ENCODE assay signal across 26 cellular contexts in genomic region chr12:111858778-111859177, GRCh38.
"Had no signal": no experiment of that assay in that cellular context is flagged by ENCODE, and none has a peak within 500 bp of the region (broad histone marks: within the 10 kb centered on the region; RNA-seq: fewer than 3 reads in every experiment).

No MANE protein-coding gene starts in this region.

- FAIRE-seq: endometrium, islet of Langerhans, keratinocyte had no signal

- H3K27me3 ChIP-seq: esophagus squamous epithelium, gastrocnemius medialis, heart right ventricle, left lung had no signal

- H3K27ac ChIP-seq: epithelial cell of prostate, esophagus squamous epithelium, gastrocnemius medialis, heart right ventricle, left lung, lower lobe of right lung had no signal

- DNase-seq: cortex of kidney; effector CD8-positive, alpha-beta T cell; effector memory CD8-positive, alpha-beta T cell; endodermal cell; erythroblast; esophagus squamous epithelium; foreskin fibroblast; foreskin melanocyte; gastrocnemius medialis; glutamatergic neuron; head of caudate nucleus; heart right ventricle; hippocampal formation; left cardiac atrium; left ventricle myocardium superior; lower lobe of right lung; mesenchymal stem cell; mucosa of descending colon; naive B cell; naive thymus-derived CD8-positive, alpha-beta T cell had no signal

- ATAC-seq: effector memory CD8-positive, alpha-beta T cell; esophagus mucosa; gastrocnemius medialis; heart right ventricle; left cardiac atrium; left lung; left ventricle myocardium superior; lower lobe of right lung; mucosa of descending colon; naive thymus-derived CD8-positive, alpha-beta T cell had no signal

- H3K9me3 ChIP-seq: esophagus squamous epithelium, gastrocnemius medialis, left lung, lower lobe of right lung, mucosa of descending colon had no signal

- H3K4me3 ChIP-seq: esophagus squamous epithelium, gastrocnemius medialis, heart right ventricle, left lung, lower lobe of right lung, mucosa of descending colon had no signal

- H3K4me1 ChIP-seq: esophagus squamous epithelium, gastrocnemius medialis, heart right ventricle had no signal

- H3K36me3 ChIP-seq: gastrocnemius medialis had no signal
